10 cellular contexts compared by ENCODE assay signal in genomic region chr10:35822316-35822715, GRCh38.
A peak's percentile ranks its signal among the peaks of the same experiment; 100 is the strongest.
DNase-seq lines count a peak whose midpoint lies in the region; ATAC-seq, FAIRE-seq and TF ChIP-seq lines count a peak whose summit lies in the region.
"Had no signal": no experiment of that assay in that cellular context is flagged by ENCODE, and none has a peak within 500 bp of the region (broad histone marks: within the 10 kb centered on the region; RNA-seq: fewer than 3 reads in every experiment).

No MANE protein-coding gene starts in this region.

- H3K4me2 ChIP-seq in HepG2 (ENCODE audit: low read depth, low read length) = no peak overlapping the region

- no TSS peak for BruUV-seq in HepG2 (replicated peaks; lab: Mats Ljungman, UMichigan)

- H3K27me3 ChIP-seq in HepG2 (ENCODE audit: control insufficient read depth in 1 of 2, insufficient read depth in 2 of 2, low read length in 2 of 2) (no peaks in the 10 kb centered on the region), right lobe of liver (no peaks in the 10 kb centered on the region), aorta (ENCODE audit: control insufficient read depth in 1 of 2, insufficient read depth in 2 of 2, low read length in 1 of 2) (no peaks in the 10 kb centered on the region)

- TF ChIP-seq POLR2A in HepG2 (IDR thresholded peaks at IDR 0.05; ENCODE audit: insufficient read depth in 1 of 2, low read depth in 2 of 2, low read length in 2 of 2) (no peak), right lobe of liver (IDR thresholded peaks at IDR 0.05) (no peak), lower leg skin (IDR thresholded peaks at IDR 0.05) (no peak)

- no peak for FAIRE-seq in HepG2 (lab: Jason Lieb, UNC)
- FAIRE-seq: frontal cortex had no signal

- TF ChIP-seq CTCF in HepG2 (CRISPR knock-in tag; IDR thresholded peaks at IDR 0.05) (no peak), right lobe of liver (IDR thresholded peaks at IDR 0.05) (no peak), lower leg skin (IDR thresholded peaks at IDR 0.05) (no peak)

- ATAC-seq in HepG2 (peak; percentile 97), right lobe of liver (no peak), aorta (ENCODE audit: low FRiP score) (peak; percentile 94), HG03439 (IDR thresholded peaks at IDR 0.05; ENCODE audit: unreplicated experiment) (no peak)
- ATAC-seq: Panc1 had no signal

- in situ Hi-C loops in HepG2 (cut with HindIII; ENCODE audit: extremely low pct_ligation_motif_present, low pct_unique_long_range_greater_than_20kb) = no loop called here

- POLR2A ChIA-PET in HepG2 (lab: Yijun Ruan, JAX) = no interaction called here

- H4K20me1 ChIP-seq in HepG2 (ENCODE audit: insufficient read depth, low read length) = no peaks in the 10 kb centered on the region

- H3K27ac ChIP-seq in HepG2 (ENCODE audit: extremely low read length, insufficient read depth, low read length) (no peak overlapping the region), right lobe of liver (no peak overlapping the region), aorta (ENCODE audit: low read depth in 1 of 2, low read length in 2 of 2) (peak overlapping the region in 1 of 2 donors; percentile 26)

- CTCF ChIA-PET in HepG2 (lab: Yijun Ruan, JAX; ENCODE audit: low intra/inter-chr PET ratio, low total read pairs) = no interaction called here

- no peaks in the 10 kb centered on the region for H3K79me2 ChIP-seq in HepG2 (ENCODE audit: insufficient read depth, low read length)

- no peaks in the 10 kb centered on the region for H3K9me3 ChIP-seq in HepG2 (ENCODE audit: low read length)
- H3K9me3 ChIP-seq in right lobe of liver = no peaks in the 10 kb centered on the region
- H3K9me3 ChIP-seq in aorta (ENCODE audit: control insufficient read depth, low read length) = no peaks in the 10 kb centered on the region

- no peak overlapping the region for H2AFZ ChIP-seq in HepG2 (ENCODE audit: low read length)

- DNase-seq in HepG2 (ENCODE audit: low spot score) (peak; percentile 3), right lobe of liver (no peak), cerebellar cortex (ENCODE audit: low spot score) (peak; percentile 61), lower leg skin (ENCODE audit: low spot score in 2 of 2) (peak; percentile 85 to 96), aorta (peak; percentile 95), UCSD-AML1 (lab: John Stamatoyannopoulos, UW; ENCODE audit: unreplicated experiment) (no peak), T1000 (lab: John Stamatoyannopoulos, UW) (no peak)

- intact Hi-C loops in HepG2 (cut with micrococcal nuclease; ENCODE audit: unreplicated experiment) (no loop called here), right lobe of liver (cut with DNase I) (no loop called here), lower leg skin (cut with DNase I; ENCODE audit: low total_unique reads) (no loop called here), aorta (cut with DNase I) (no loop called here)

- H3K36me3 ChIP-seq in HepG2 (replicated peaks in 1 of 2; ENCODE audit: control insufficient read depth in 1 of 2, insufficient read depth in 2 of 2, low read length in 2 of 2) = no peaks in the 10 kb centered on the region
- H3K36me3 ChIP-seq in right lobe of liver = no peaks in the 10 kb centered on the region
- no peaks in the 10 kb centered on the region for H3K36me3 ChIP-seq in aorta (ENCODE audit: control insufficient read depth in 1 of 2, insufficient read depth in 2 of 2, low read length in 1 of 2)

- no peak for TF ChIP-seq RAD21 in HepG2 (CRISPR knock-in tag; IDR thresholded peaks at IDR 0.05)

- H3K4me3 ChIP-seq in HepG2 (replicated peaks in 1 of 3; ENCODE audit: insufficient read depth in 1 of 3, low read depth in 2 of 3, low read length in 3 of 3) (no peak overlapping the region), right lobe of liver (no peak overlapping the region), lower leg skin (ENCODE audit: low read depth, poor library complexity, severe bottlenecking) (no peak overlapping the region), aorta (ENCODE audit: low read length in 2 of 2) (no peak overlapping the region)

- 0% methylated on average over 1 of the region's 9 CpGs for WGBS in HepG2 (ENCODE audit: low lambda C conversion rate)
- 57% methylated on average over 4 of the region's 9 CpGs for WGBS in right lobe of liver (ENCODE audit: insufficient coverage, low coverage, low lambda C conversion rate, missing lambda C conversion rate)
- WGBS in lower leg skin, 2 donors = 5 to 15% methylated on average over 9 of the region's 9 CpGs
- 5 to 7% methylated on average over 9 of the region's 9 CpGs for WGBS in aorta, 2 donors

- no peaks in the 10 kb centered on the region for H3K4me1 ChIP-seq in HepG2 (ENCODE audit: insufficient read depth, low read length)
- no peaks in the 10 kb centered on the region for H3K4me1 ChIP-seq in right lobe of liver
- H3K4me1 ChIP-seq in aorta (ENCODE audit: control insufficient read depth in 1 of 2, insufficient read depth in 2 of 2, low read length in 2 of 2) = peaks cover 0 to 2% of the 10 kb centered on the region in 2 donors

- TF ChIP-seq EP300 in HepG2 (IDR thresholded peaks at IDR 0.05; ENCODE audit: low read depth in 2 of 2, low read length in 2 of 2) = no peak
- TF ChIP-seq EP300 in HepG2 (CRISPR knock-in tag; IDR thresholded peaks at IDR 0.05; ENCODE audit: borderline replicate concordance) = no peak

- no peak overlapping the region for H3K9ac ChIP-seq in HepG2 (ENCODE audit: insufficient read depth, low read depth, low read length)

TF ChIP-seq in HepG2, 621 proteins besides CTCF, POLR2A, EP300 and RAD21:
- TF ChIP-seq ZNF460 (CRISPR knock-in tag; IDR thresholded peaks at IDR 0.05; ENCODE audit: borderline replicate concordance) = no peak
- no peak for TF ChIP-seq BRCA1 (CRISPR knock-in tag; IDR thresholded peaks at IDR 0.05)
- TF ChIP-seq ZNF564 (CRISPR knock-in tag; IDR thresholded peaks at IDR 0.05) = no peak
- TF ChIP-seq ERF (CRISPR knock-in tag; IDR thresholded peaks at IDR 0.05) = no peak
- TF ChIP-seq, protein P1, sequence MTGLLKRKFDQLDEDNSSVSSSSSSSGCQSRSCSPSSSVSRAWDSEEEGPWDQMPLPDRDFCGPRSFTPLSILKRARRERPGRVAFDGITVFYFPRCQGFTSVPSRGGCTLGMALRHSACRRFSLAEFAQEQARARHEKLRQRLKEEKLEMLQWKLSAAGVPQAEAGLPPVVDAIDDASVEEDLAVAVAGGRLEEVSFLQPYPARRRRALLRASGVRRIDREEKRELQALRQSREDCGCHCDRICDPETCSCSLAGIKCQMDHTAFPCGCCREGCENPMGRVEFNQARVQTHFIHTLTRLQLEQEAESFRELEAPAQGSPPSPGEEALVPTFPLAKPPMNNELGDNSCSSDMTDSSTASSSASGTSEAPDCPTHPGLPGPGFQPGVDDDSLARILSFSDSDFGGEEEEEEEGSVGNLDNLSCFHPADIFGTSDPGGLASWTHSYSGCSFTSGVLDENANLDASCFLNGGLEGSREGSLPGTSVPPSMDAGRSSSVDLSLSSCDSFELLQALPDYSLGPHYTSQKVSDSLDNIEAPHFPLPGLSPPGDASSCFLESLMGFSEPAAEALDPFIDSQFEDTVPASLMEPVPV (CRISPR knock-in tag; IDR thresholded peaks at IDR 0.05) = no peak
- no peak for TF ChIP-seq ZBTB21 (CRISPR knock-in tag; IDR thresholded peaks at IDR 0.05)
- no peak for TF ChIP-seq RFX1 (IDR thresholded peaks at IDR 0.05)
- TF ChIP-seq ZKSCAN1 (IDR thresholded peaks at IDR 0.05; ENCODE audit: low read length) = no peak
- TF ChIP-seq BCLAF1 (IDR thresholded peaks at IDR 0.05) = no peak
- TF ChIP-seq ZNF883 (CRISPR knock-in tag; IDR thresholded peaks at IDR 0.05; ENCODE audit: not compliant biosample characterization) = no peak
- TF ChIP-seq FOSL1 (CRISPR knock-in tag; IDR thresholded peaks at IDR 0.05; ENCODE audit: borderline replicate concordance) = no peak
- no peak for TF ChIP-seq FOXC1 (CRISPR knock-in tag; IDR thresholded peaks at IDR 0.05; ENCODE audit: borderline replicate concordance)
- TF ChIP-seq NFYC (CRISPR knock-in tag; IDR thresholded peaks at IDR 0.05) = no peak
- no peak for TF ChIP-seq ZNF354B (CRISPR knock-in tag; IDR thresholded peaks at IDR 0.05)
- TF ChIP-seq ZNF605 (CRISPR knock-in tag; IDR thresholded peaks at IDR 0.05) = no peak
TF ChIP-seq in HepG2: peak in this region for 0.

Comparison
In these comparisons a context has a peak if more than half of its experiments do, and no peak if none do; other contexts are left out.
1. ATAC-seq: peak in HepG2 (single experiment) and aorta (single experiment); none in right lobe of liver (0 of 4) and HG03439 (single experiment).
2. DNase-seq: peak in HepG2 (single experiment), cerebellar cortex (single experiment), lower leg skin (2 of 2) and aorta (2 of 2); none in right lobe of liver (0 of 3), UCSD-AML1 (single experiment) and T1000 (single experiment).